In the genomic region with DNA sequence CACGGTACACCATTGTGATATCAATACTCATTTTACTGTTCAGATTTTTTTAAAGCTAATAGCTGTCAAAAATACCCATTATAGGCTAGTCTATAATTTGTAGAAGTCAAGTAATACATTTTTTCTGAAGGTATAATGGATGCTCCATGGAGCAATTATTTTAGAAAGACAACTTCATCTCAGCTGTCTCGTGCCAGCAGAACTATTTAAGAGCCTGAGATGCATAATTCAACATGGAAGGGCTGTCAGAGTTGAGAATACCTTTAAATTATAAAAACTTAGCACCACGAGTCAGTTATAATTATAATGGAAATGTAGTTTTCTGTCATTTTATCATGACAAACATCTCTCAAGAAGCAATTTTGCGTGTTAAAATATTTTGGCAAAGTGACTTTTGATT, we compare ENCODE assay signal across 11 cellular contexts.
"Had no signal": no experiment of that assay in that cellular context is flagged by ENCODE, and none has a peak within 500 bp of the region (broad histone marks: within the 10 kb centered on the region; RNA-seq: fewer than 3 reads in every experiment).

No MANE protein-coding gene starts in this region.

- H3K4me3 ChIP-seq: adrenal gland, ascending aorta, body of pancreas, breast epithelium, cardiac muscle cell had no signal

- H3K27ac ChIP-seq: adrenal gland, ascending aorta, body of pancreas, brain microvascular endothelial cell, breast epithelium, cardiac muscle cell had no signal

- H3K27me3 ChIP-seq: adrenal gland, ascending aorta, body of pancreas, brain microvascular endothelial cell, breast epithelium, cardiac muscle cell had no signal

- H3K9me3 ChIP-seq: adrenal gland, ascending aorta, body of pancreas, breast epithelium had no signal

- H3K36me3 ChIP-seq: adrenal gland, ascending aorta, brain microvascular endothelial cell, breast epithelium, cardiac muscle cell had no signal

- ATAC-seq: activated naive CD4-positive, alpha-beta T cell treated with anti-CD3 and anti-CD28 coated beads, Interleukin-2, amount 50 U/mL, for 72 hours; activated naive CD8-positive, alpha-beta T cell treated with anti-CD3 and anti-CD28 coated beads, Interleukin-2, amount 50 U/mL, for 24 hours; activated T-cell treated with anti-CD3 and anti-CD28 coated beads, Interleukin-2, amount 50 U/mL, for 4 hours; activated T-cell treated with anti-CD3 and anti-CD28 coated beads, Interleukin-2, amount 50 U/mL, for 72 hours; activated T-helper 17 cell treated with anti-CD3 and anti-CD28 coated beads, Interleukin-2, amount 50 U/mL, for 72 hours; body of pancreas had no signal
